Comparison of ENCODE assay signal across 8 cellular contexts in the genomic region with DNA sequence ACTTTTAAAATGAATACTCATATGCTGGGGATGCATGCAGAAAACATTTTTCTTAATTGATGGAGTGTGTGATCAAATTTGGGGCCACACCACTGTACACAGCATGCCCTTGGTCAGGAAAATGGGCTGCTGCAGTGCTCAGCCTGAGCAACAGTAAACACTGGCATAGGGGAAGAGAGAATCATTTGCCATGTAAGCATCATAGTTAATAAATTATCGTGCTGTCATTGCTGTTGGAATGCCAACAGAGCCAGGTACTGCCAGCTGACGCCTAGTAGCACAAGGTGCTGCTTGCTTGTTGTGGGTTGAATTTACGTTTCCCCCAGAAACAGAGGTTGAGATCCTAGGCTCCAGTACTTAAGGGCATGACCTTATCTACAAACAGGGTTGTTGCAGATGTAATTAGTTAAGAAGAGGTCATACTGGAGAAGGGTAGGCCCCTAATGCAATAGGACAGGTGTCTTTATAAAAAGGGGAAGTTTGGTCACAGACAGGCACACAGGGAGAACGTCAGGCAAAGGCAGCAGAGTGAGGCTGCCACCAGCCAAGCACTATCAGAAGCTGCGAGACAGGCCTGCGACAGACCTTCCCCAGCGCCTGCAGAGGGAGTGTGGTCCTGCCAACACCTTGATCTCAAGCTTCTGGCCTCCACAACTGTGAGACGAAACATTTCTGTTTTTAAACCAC. TPM values are rescaled to one million over a fixed set of nuclear protein-coding genes. Genes with fewer than 3 reads are reported as not detected.
DNase-seq lines count a peak whose midpoint lies in the region; ATAC-seq and TF ChIP-seq lines count a peak whose summit lies in the region.
"Had no signal": no experiment of that assay in that cellular context is flagged by ENCODE, and none has a peak within 500 bp of the region (broad histone marks: within the 10 kb centered on the region; RNA-seq: fewer than 3 reads in every experiment).

No MANE protein-coding gene starts in this region.

- H3K4me1 ChIP-seq in OCI-LY1 (ENCODE audit: insufficient read depth, low read length, severe bottlenecking) (peaks cover 30% of the 10 kb centered on the region), neutrophil (ENCODE audit: control insufficient read depth in 1 of 2, insufficient read depth in 1 of 2, low read depth in 1 of 2, low read length in 1 of 2) (peaks cover 42 to 51% of the 10 kb centered on the region in 2 experiments), ascending aorta (no peaks in the 10 kb centered on the region)
- H3K4me1 ChIP-seq: HAP-1 had no signal

- H3K36me3 ChIP-seq in OCI-LY1 (ENCODE audit: insufficient read depth, low read length) = peaks cover 36% of the 10 kb centered on the region
- H3K36me3 ChIP-seq in neutrophil = no peaks in the 10 kb centered on the region
- peaks cover 5 to 24% of the 10 kb centered on the region in 2 donors for H3K36me3 ChIP-seq in ascending aorta

- H3K4me3 ChIP-seq in OCI-LY1 (ENCODE audit: low read depth, low read length, poor library complexity, severe bottlenecking) (peak overlapping the region; percentile 31), neutrophil (ENCODE audit: low read depth in 1 of 2, low read length in 1 of 2) (no peak overlapping the region), ascending aorta (no peak overlapping the region)
- H3K4me3 ChIP-seq: HAP-1 had no signal

- H2AFZ ChIP-seq in OCI-LY1 (ENCODE audit: low read length) = no peak overlapping the region

- peak overlapping the region; percentile 60 for H3K4me2 ChIP-seq in OCI-LY1 (ENCODE audit: low read length)

- no peaks in the 10 kb centered on the region for H3K27me3 ChIP-seq in OCI-LY1 (ENCODE audit: insufficient read depth, low read length)
- H3K27me3 ChIP-seq in neutrophil = no peaks in the 10 kb centered on the region
- H3K27me3 ChIP-seq in ascending aorta = no peaks in the 10 kb centered on the region

- peak overlapping the region; percentile 36; the same call in 1 of the 2 replicates for H3K9ac ChIP-seq in OCI-LY1 (ENCODE audit: low read length)

- DNase-seq in GM19240 (ENCODE audit: insufficient read length, low spot score) (no peak), COLO829 (ENCODE audit: low spot score) (no peak), ascending aorta (ENCODE audit: low spot score in 2 of 2) (no peak)

- peak; percentile 56 for ATAC-seq in GM19328 (IDR thresholded peaks at IDR 0.05; ENCODE audit: unreplicated experiment)
- ATAC-seq in HG02885 (IDR thresholded peaks at IDR 0.05; ENCODE audit: poor library complexity, unreplicated experiment) = peak; percentile 79

- H3K9me3 ChIP-seq in OCI-LY1 (ENCODE audit: low read length) (no peaks in the 10 kb centered on the region), neutrophil (no peaks in the 10 kb centered on the region), ascending aorta (peaks cover 0 to 2% of the 10 kb centered on the region in 2 donors)
- H3K9me3 ChIP-seq: HAP-1 had no signal

- TF ChIP-seq CTCF in OCI-LY1 (IDR thresholded peaks at IDR 0.05; ENCODE audit: low read length) (peak; percentile 36; the same call in 1 of the 2 replicates), neutrophil (IDR thresholded peaks at IDR 0.05) (no peak), ascending aorta (IDR thresholded peaks at IDR 0.05) (no peak)

- H3K9me2 ChIP-seq in OCI-LY1 (ENCODE audit: low read depth, low read length) = no peaks in the 10 kb centered on the region

- H3F3A ChIP-seq in OCI-LY1 (ENCODE audit: insufficient read depth, low read length) = no peaks in the 10 kb centered on the region

- intact Hi-C loops in ascending aorta (cut with DNase I) = no loop called here

- H4K20me1 ChIP-seq in OCI-LY1 (ENCODE audit: insufficient read depth, low read length) = no peaks in the 10 kb centered on the region

- H3K79me2 ChIP-seq in OCI-LY1 (ENCODE audit: insufficient read depth, low read length) = no peaks in the 10 kb centered on the region

- peak overlapping the region; percentile 87 for H3K27ac ChIP-seq in OCI-LY1 (ENCODE audit: low read depth, low read length, poor library complexity, severe bottlenecking)
- peak overlapping the region; percentile 61 for H3K27ac ChIP-seq in neutrophil
- no peak overlapping the region for H3K27ac ChIP-seq in ascending aorta

RNA-seq across cellular contexts. Expression of gene DAP, which starts 25.3 kb away (rescaled TPM):
- 117 TPM for total RNA-seq in ascending aorta

Comparison
In these comparisons a context has a peak if more than half of its experiments do, and no peak if none do; other contexts are left out.
1. H3K27ac ChIP-seq: peak in OCI-LY1 (single experiment) and neutrophil (single experiment); none in ascending aorta (0 of 2).